Comparison of ENCODE assay signal across 39 cellular contexts in genomic region chr16:3321802-3322201, GRCh38. TPM values are rescaled to one million over a fixed set of nuclear protein-coding genes. Genes with fewer than 3 reads are reported as not detected.
"Had no signal": no experiment of that assay in that cellular context is flagged by ENCODE, and none has a peak within 500 bp of the region (broad histone marks: within the 10 kb centered on the region; RNA-seq: fewer than 3 reads in every experiment).

No MANE protein-coding gene starts in this region.

- H3K4me2 ChIP-seq: PC-9 had no signal

- H2AFZ ChIP-seq: PC-9 had no signal

- H3K27me3 Mint-ChIP-seq: activated B cell treated with CpG ODN at 0.5 μM for 24 hours; activated CD4-positive, alpha-beta memory T cell treated with anti-CD3 and anti-CD28 coated beads for 36 hours; activated CD8-positive, alpha-beta memory T cell treated with anti-CD3 and anti-CD28 coated beads, Interleukin-2, amount 10 ng/mL, durations not matched to agents 7 days and 5 days; activated naive CD4-positive, alpha-beta T cell treated with anti-CD3 and anti-CD28 coated beads, Interleukin-2, amount 10 ng/mL, durations not matched to agents 7 days and 5 days; activated naive CD8-positive, alpha-beta T cell; activated naive CD8-positive, alpha-beta T cell treated with anti-CD3 and anti-CD28 coated beads, Interleukin-2, amount 50 U/mL, for 24 hours had no signal

- FAIRE-seq: RCC 7860 had no signal

- H3K27ac ChIP-seq: PC-9, RWPE1, VCaP had no signal

- H3K27ac Mint-ChIP-seq: activated B cell treated with CpG ODN at 0.5 μM for 24 hours; activated CD4-positive, alpha-beta memory T cell treated with anti-CD3 and anti-CD28 coated beads for 36 hours; activated CD8-positive, alpha-beta memory T cell treated with anti-CD3 and anti-CD28 coated beads, Interleukin-2, amount 10 ng/mL, durations not matched to agents 7 days and 5 days; activated naive CD4-positive, alpha-beta T cell treated with anti-CD3 and anti-CD28 coated beads, Interleukin-2, amount 10 ng/mL, durations not matched to agents 7 days and 5 days; activated naive CD8-positive, alpha-beta T cell; activated naive CD8-positive, alpha-beta T cell treated with anti-CD3 and anti-CD28 coated beads, Interleukin-2, amount 50 U/mL, for 24 hours; brain had no signal

- H3K4me3 ChIP-seq: PC-9 had no signal

- ATAC-seq: activated CD8-positive, alpha-beta memory T cell treated with anti-CD3 and anti-CD28 coated beads, Interleukin-2, amount 10 ng/mL, durations not matched to agents 7 days and 5 days; activated naive CD8-positive, alpha-beta T cell treated with anti-CD3 and anti-CD28 coated beads, Interleukin-2, amount 50 U/mL, for 24 hours; Right ventricle myocardium inferior; SK-N-SH treated with all-trans-retinoic acid at 6 μM for 48 hours had no signal

- H3K4me1 Mint-ChIP-seq: activated B cell treated with CpG ODN at 0.5 μM for 24 hours; activated CD8-positive, alpha-beta memory T cell treated with anti-CD3 and anti-CD28 coated beads, Interleukin-2, amount 10 ng/mL, durations not matched to agents 7 days and 5 days; activated naive CD4-positive, alpha-beta T cell treated with anti-CD3 and anti-CD28 coated beads, Interleukin-2, amount 10 ng/mL, durations not matched to agents 7 days and 5 days; activated naive CD8-positive, alpha-beta T cell treated with anti-CD3 and anti-CD28 coated beads, Interleukin-2, amount 50 U/mL, for 24 hours; brain had no signal

- H3K4me3 Mint-ChIP-seq: activated B cell treated with CpG ODN at 0.5 μM for 24 hours; activated CD4-positive, alpha-beta memory T cell treated with anti-CD3 and anti-CD28 coated beads for 36 hours; activated CD8-positive, alpha-beta memory T cell treated with anti-CD3 and anti-CD28 coated beads, Interleukin-2, amount 10 ng/mL, durations not matched to agents 7 days and 5 days; activated naive CD4-positive, alpha-beta T cell treated with anti-CD3 and anti-CD28 coated beads, Interleukin-2, amount 10 ng/mL, durations not matched to agents 7 days and 5 days; activated naive CD8-positive, alpha-beta T cell; activated naive CD8-positive, alpha-beta T cell treated with anti-CD3 and anti-CD28 coated beads, Interleukin-2, amount 50 U/mL, for 24 hours; brain had no signal

- DNase-seq: activated B cell treated with CpG ODN at 0.5 μM for 24 hours; activated CD4-positive, alpha-beta memory T cell treated with anti-CD3 and anti-CD28 coated beads for 36 hours; activated CD4-positive, alpha-beta T cell treated with anti-CD3 and anti-CD28 coated beads for 4 hours; activated CD4-positive, alpha-beta T cell treated with anti-CD3 and anti-CD28 coated beads, Interleukin-2, amount 50 U/mL, for 1 hour; activated CD4-positive, CD25-positive, alpha-beta regulatory T cell treated with anti-CD3 and anti-CD28 coated beads, Interleukin-2, amount 50 U/mL, for 72 hours; activated CD8-positive, alpha-beta memory T cell treated with anti-CD3 and anti-CD28 coated beads, Interleukin-2, amount 10 ng/mL, durations not matched to agents 7 days and 5 days; activated CD8-positive, alpha-beta memory T cell treated with anti-CD3 and anti-CD28 coated beads, Interleukin-2, amount 50 U/mL, for 48 hours; activated effector memory CD4-positive, alpha-beta T cell treated with Interleukin-2 at 50 U/mL for 16 hours; activated naive CD4-positive, alpha-beta T cell treated with anti-CD3 and anti-CD28 coated beads, Interleukin-2, amount 10 ng/mL, durations not matched to agents 7 days and 5 days; activated naive CD8-positive, alpha-beta T cell treated with anti-CD3 and anti-CD28 coated beads, Interleukin-2, amount 50 U/mL, for 24 hours; activated T-cell treated with anti-CD3 and anti-CD28 coated beads, Interleukin-2, amount 50 U/mL, for 48 hours; anterior cingulate cortex; caudate nucleus; cerebellar nuclear complex; NCI-H1105; NCI-H1417 treated with DMSO at 0.1 percent for 48 hours; NCI-H187 treated with DMSO at 0.1 percent for 48 hours; NCI-H2081; NCI-H2171 treated with DMSO at 0.1 percent for 48 hours; NCI-H2227 treated with DMSO at 0.1 percent for 48 hours; NCI-H510A; NCI-H526; NCI-H748 treated with DMSO at 0.1 percent for 48 hours; NK-92 treated with Interleukin-12 subunit alpha and Interleukin-12 subunit beta, amount 100 ng/mL, for 24 hours; PC-9; SIG-M5; T-helper 1 cell; T-helper 2 cell; T-helper 9 cell had no signal

RNA-seq across cellular contexts. Expression of gene OR2C1, which starts 33.9 kb away (rescaled TPM):
- total RNA-seq: activated CD4-positive, alpha-beta memory T cell treated with anti-CD3 and anti-CD28 coated beads for 36 hours; activated CD8-positive, alpha-beta memory T cell treated with anti-CD3 and anti-CD28 coated beads, Interleukin-2, amount 10 ng/mL, durations not matched to agents 7 days and 5 days; bronchial epithelial cell; M059J; PC-9; Right ventricle myocardium inferior; SK-MEL-5 had no signal
